ENCODE assay signal across 30 cellular contexts in the genomic region with DNA sequence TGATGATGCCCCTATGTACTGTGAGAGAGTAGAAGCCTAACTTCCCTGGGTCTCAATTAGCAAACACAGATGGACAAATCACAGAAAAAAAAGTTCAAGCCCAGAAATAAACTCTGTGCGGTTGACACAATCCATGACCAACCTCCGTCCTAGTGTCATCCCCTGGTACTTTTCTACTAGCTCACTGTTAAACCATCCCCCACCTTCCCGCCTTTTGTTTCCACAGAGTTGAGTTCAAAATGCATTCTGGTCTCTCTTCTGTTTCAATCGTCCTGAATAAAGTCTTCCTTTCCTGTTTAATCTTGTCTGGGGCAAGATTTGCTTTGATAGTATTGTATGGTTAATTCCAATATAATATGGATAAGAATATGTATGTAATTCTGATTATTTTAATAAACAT.
"Had no signal": no experiment of that assay in that cellular context is flagged by ENCODE, and none has a peak within 500 bp of the region (broad histone marks: within the 10 kb centered on the region; RNA-seq: fewer than 3 reads in every experiment).

No MANE protein-coding gene starts in this region.

- H3K4me3 Mint-ChIP-seq: naive thymus-derived CD4-positive, alpha-beta T cell; natural killer cell; nephron; neural progenitor cell; stimulated activated memory B cell treated with anti-CD40 and anti-IgM and Interleukin-4, amounts not matched to agents 10 μg/mL and 1 μg/mL and 100 μg/mL, for 72 hours; stimulated activated naive CD8-positive, alpha-beta T cell treated with anti-CD3 and anti-CD28 coated beads, Interleukin-15, amount 100 ng/mL, for 72 hours; type B pancreatic cell had no signal

- H3K9me3 ChIP-seq: neutrophil, psoas muscle, right lobe of liver, sigmoid colon, suprapubic skin, testis, tibial artery, transverse colon, upper lobe of right lung, uterus had no signal

- H2AFZ ChIP-seq: neural progenitor cell, parathyroid adenoma had no signal

- H3K27ac Mint-ChIP-seq: naive thymus-derived CD4-positive, alpha-beta T cell; natural killer cell; nephron; neural progenitor cell; progenitor cell of endocrine pancreas; stimulated activated memory B cell treated with anti-CD40 and anti-IgM and Interleukin-4, amounts not matched to agents 10 μg/mL and 1 μg/mL and 100 μg/mL, for 72 hours; stimulated activated naive CD8-positive, alpha-beta T cell treated with anti-CD3 and anti-CD28 coated beads, Interleukin-15, amount 100 ng/mL, for 72 hours; type B pancreatic cell had no signal

- H3K9ac ChIP-seq: neural progenitor cell, parathyroid adenoma had no signal

- H3K36me3 Mint-ChIP-seq: naive thymus-derived CD4-positive, alpha-beta T cell; natural killer cell; neural progenitor cell; stimulated activated memory B cell treated with anti-CD40 and anti-IgM and Interleukin-4, amounts not matched to agents 10 μg/mL and 1 μg/mL and 100 μg/mL, for 72 hours; type B pancreatic cell had no signal

- H3K27me3 ChIP-seq: neural progenitor cell, neutrophil, right lobe of liver, sigmoid colon, suprapubic skin, testis, tibial artery, transverse colon, upper lobe of right lung, uterus had no signal

- H3K36me3 ChIP-seq: neural progenitor cell, neutrophil, right lobe of liver, sigmoid colon, suprapubic skin, tibial artery, transverse colon, upper lobe of right lung, uterus had no signal

- H3K27ac ChIP-seq: neural progenitor cell, neutrophil, parathyroid adenoma, psoas muscle, right lobe of liver, sigmoid colon, suprapubic skin, testis, tibial artery, transverse colon, upper lobe of right lung, uterus had no signal

- H3K4me3 ChIP-seq: neural progenitor cell, psoas muscle, right lobe of liver, sigmoid colon, suprapubic skin, testis, tibial artery, transverse colon, upper lobe of right lung, uterus had no signal

- H3K9me3 Mint-ChIP-seq: nephron; stimulated activated memory B cell treated with anti-CD40 and anti-IgM and Interleukin-4, amounts not matched to agents 10 μg/mL and 1 μg/mL and 100 μg/mL, for 72 hours; stimulated activated naive CD8-positive, alpha-beta T cell treated with anti-CD3 and anti-CD28 coated beads, Interleukin-15, amount 100 ng/mL, for 72 hours; type B pancreatic cell had no signal

- H3K79me2 ChIP-seq: parathyroid adenoma had no signal

- H3K4me1 ChIP-seq: neural progenitor cell, parathyroid adenoma, psoas muscle, right lobe of liver, sigmoid colon, suprapubic skin, testis, tibial artery, transverse colon, upper lobe of right lung, uterus had no signal

- DNase-seq: naive thymus-derived CD4-positive, alpha-beta T cell; natural killer cell; nucleus accumbens; posterior cingulate gyrus; right lobe of liver; sigmoid colon; small intestine; stimulated activated CD4-positive, alpha-beta T cell treated with anti-CD3 and anti-CD28 coated beads, Interleukin-15, amount 100 ng/mL, for 24 hours; stimulated activated CD4-positive, alpha-beta T cell treated with anti-CD3 and anti-CD28 coated beads, Interleukin-4, amount 100 ng/mL, for 1 hour; stimulated activated CD4-positive, alpha-beta T cell treated with anti-CD3 and anti-CD28 coated beads, Interleukin-4, amount 100 ng/mL, for 4 hours; stimulated activated CD8-positive, alpha-beta memory T cell treated with anti-CD3 and anti-CD28 coated beads, Interleukin-4, amount 100 ng/mL, for 48 hours; stimulated activated naive CD4-positive, alpha-beta T cell; stimulated activated naive CD8-positive, alpha-beta T cell treated with anti-CD3 and anti-CD28 coated beads, Interleukin-15, amount 100 ng/mL, for 72 hours; stimulated activated naive CD8-positive, alpha-beta T cell treated with anti-CD3 and anti-CD28 coated beads, Interleukin-15, Interleukin-2, amounts not matched to agents 100 U/mL and 50 U/mL, for 24 hours; substantia nigra; testis; tibial artery; transverse colon; upper lobe of right lung; uterus had no signal

- H3K4me2 ChIP-seq: neural progenitor cell had no signal

- H3K4me1 Mint-ChIP-seq: naive thymus-derived CD4-positive, alpha-beta T cell; natural killer cell; nephron; neural progenitor cell; stimulated activated memory B cell treated with anti-CD40 and anti-IgM and Interleukin-4, amounts not matched to agents 10 μg/mL and 1 μg/mL and 100 μg/mL, for 72 hours; stimulated activated naive CD8-positive, alpha-beta T cell treated with anti-CD3 and anti-CD28 coated beads, Interleukin-15, amount 100 ng/mL, for 72 hours had no signal

- H3K27me3 Mint-ChIP-seq: naive thymus-derived CD4-positive, alpha-beta T cell; progenitor cell of endocrine pancreas; stimulated activated memory B cell treated with anti-CD40 and anti-IgM and Interleukin-4, amounts not matched to agents 10 μg/mL and 1 μg/mL and 100 μg/mL, for 72 hours; stimulated activated naive CD8-positive, alpha-beta T cell treated with anti-CD3 and anti-CD28 coated beads, Interleukin-15, amount 100 ng/mL, for 72 hours; type B pancreatic cell had no signal

- ATAC-seq: naive thymus-derived CD4-positive, alpha-beta T cell; natural killer cell; psoas muscle; right cardiac atrium; right lobe of liver; stimulated activated memory B cell treated with anti-CD40 and anti-IgM and Interleukin-4, amounts not matched to agents 10 μg/mL and 1 μg/mL and 100 μg/mL, for 72 hours; stimulated activated naive CD8-positive, alpha-beta T cell treated with anti-CD3 and anti-CD28 coated beads, Interleukin-15, amount 100 ng/mL, for 72 hours; stimulated activated naive CD8-positive, alpha-beta T cell treated with anti-CD3 and anti-CD28 coated beads, Interleukin-15, Interleukin-2, amounts not matched to agents 100 U/mL and 50 U/mL, for 24 hours; upper lobe of right lung had no signal
